Comparison of ENCODE assay signal across 10 cellular contexts in the genomic region with DNA sequence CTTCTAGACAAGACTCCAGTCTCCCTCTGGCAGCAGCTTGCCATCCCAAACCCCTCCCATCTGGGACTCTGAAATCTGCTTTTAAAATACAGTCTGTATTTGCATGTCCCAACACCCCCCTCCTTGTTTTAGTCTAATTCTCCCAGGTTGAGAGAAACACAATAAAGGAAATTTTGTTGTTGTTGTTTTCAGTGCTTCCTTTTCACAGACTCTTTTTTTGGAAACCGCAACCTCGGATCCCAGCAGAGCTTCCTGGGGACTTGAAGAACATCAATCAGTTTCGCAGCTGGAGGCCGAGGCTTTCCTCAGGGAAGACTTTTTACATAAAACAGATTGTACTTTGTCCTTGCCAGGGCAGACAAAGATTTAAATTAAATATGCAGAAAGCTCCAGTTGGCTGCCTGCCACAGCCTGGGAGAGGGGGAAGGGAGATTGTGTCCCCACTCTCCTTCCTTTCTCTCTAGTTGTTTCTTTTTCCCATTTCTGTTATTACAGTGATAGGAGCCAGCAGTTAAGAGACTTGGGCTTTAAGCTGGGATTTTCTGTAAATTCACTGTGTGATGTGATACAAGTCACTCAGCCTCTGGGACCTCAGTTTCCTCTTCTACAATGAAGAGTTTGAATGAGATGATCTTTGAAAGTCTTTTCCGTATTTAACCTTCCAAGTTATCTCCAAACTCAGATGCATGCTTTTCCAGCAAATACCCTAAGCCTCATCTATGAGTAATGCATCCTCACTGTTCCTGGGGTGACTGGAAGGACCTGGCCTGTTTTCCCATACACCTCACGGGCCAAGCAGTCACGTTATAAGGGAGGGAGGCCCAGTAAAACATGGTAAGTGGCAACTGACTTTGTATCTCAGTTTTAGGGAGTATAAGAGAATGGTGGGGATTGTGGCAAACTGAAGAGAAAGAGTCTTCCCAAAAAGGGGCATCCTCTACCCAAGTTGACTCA.
A peak's percentile ranks its signal among the peaks of the same experiment; 100 is the strongest.
DNase-seq lines count a peak whose midpoint lies in the region; ATAC-seq, FAIRE-seq and TF ChIP-seq lines count a peak whose summit lies in the region.
"Had no signal": no experiment of that assay in that cellular context is flagged by ENCODE, and none has a peak within 500 bp of the region (broad histone marks: within the 10 kb centered on the region; RNA-seq: fewer than 3 reads in every experiment).

No MANE protein-coding gene starts in this region.

- H3K4me1 ChIP-seq in left lung = peaks cover 11 to 35% of the 10 kb centered on the region in 2 donors
- peaks cover 0 to 43% (median 41%) of the 10 kb centered on the region in 4 donors for H3K4me1 ChIP-seq in tibial artery

- FAIRE-seq in bronchial epithelial cell (lab: Jason Lieb, UNC) = no peak

- H3K27ac ChIP-seq in left lung (peak overlapping the region; percentile 61 to 63), tibial artery (peak overlapping the region; percentile 68 to 73)

- ATAC-seq in left lung = no peak
- ATAC-seq in HG02852 (IDR thresholded peaks at IDR 0.05; ENCODE audit: unreplicated experiment) = no peak
- no peak for ATAC-seq in GM18502 (IDR thresholded peaks at IDR 0.05; ENCODE audit: poor library complexity, unreplicated experiment)

- no peaks in the 10 kb centered on the region for H3K27me3 ChIP-seq in bronchial epithelial cell (ENCODE audit: control insufficient read depth, insufficient read depth, low read length)
- no peaks in the 10 kb centered on the region for H3K27me3 ChIP-seq in left lung
- H3K27me3 ChIP-seq in tibial artery = no peaks in the 10 kb centered on the region

- intact Hi-C loops in left lung (cut with DNase I) (loop anchor here in 1 of 2 donors (5.0 to 10.0 kb wide), 2 partner anchors 69 to 546 kb away; no protein-coding TSS in a partner anchor), tibial artery (cut with DNase I; ENCODE audit: low total_unique reads) (loop anchor here (5.0 to 10.0 kb wide), 2 partner anchors 81 to 249 kb away; a partner anchor contains a TSS)

- H3K9me3 ChIP-seq in left lung (no peaks in the 10 kb centered on the region), tibial artery (no peaks in the 10 kb centered on the region)

- no peaks in the 10 kb centered on the region for H3K36me3 ChIP-seq in bronchial epithelial cell (ENCODE audit: control insufficient read depth, insufficient read depth, low read length)
- H3K36me3 ChIP-seq in left lung = no peaks in the 10 kb centered on the region
- H3K36me3 ChIP-seq in tibial artery = no peaks in the 10 kb centered on the region

- H3K4me3 ChIP-seq in bronchial epithelial cell (ENCODE audit: low read depth, low read length) (no peak overlapping the region), left lung (no peak overlapping the region), tibial artery (peak overlapping the region in 1 of 2 donors; percentile 9)

- TF ChIP-seq CTCF in bronchial epithelial cell (IDR thresholded peaks at IDR 0.05; ENCODE audit: insufficient read depth, low read length, severe bottlenecking) (no peak), left lung (IDR thresholded peaks at IDR 0.05) (no peak), tibial artery (IDR thresholded peaks at IDR 0.05) (no peak)

- DNase-seq in A172 (ENCODE audit: low spot score) (peak; percentile 78), NCI-H1105 treated with DMSO at 0.1 percent for 48 hours (lab: John Stamatoyannopoulos, UW) (peak; percentile 68), bronchial epithelial cell (ENCODE audit: low read depth) (peak; percentile 48), left lung (peak; percentile 41 to 47), tibial artery (peak in 1 of 2 donors; percentile 51)
- DNase-seq in activated CD4-positive, alpha-beta T cell treated with anti-CD3 and anti-CD28 coated beads for 1 hour = no peak
- DNase-seq: activated B cell treated with CpG ODN at 0.5 μM for 24 hours, DND-41 had no signal
